ENCODE assay signal across 29 cellular contexts in the genomic region with DNA sequence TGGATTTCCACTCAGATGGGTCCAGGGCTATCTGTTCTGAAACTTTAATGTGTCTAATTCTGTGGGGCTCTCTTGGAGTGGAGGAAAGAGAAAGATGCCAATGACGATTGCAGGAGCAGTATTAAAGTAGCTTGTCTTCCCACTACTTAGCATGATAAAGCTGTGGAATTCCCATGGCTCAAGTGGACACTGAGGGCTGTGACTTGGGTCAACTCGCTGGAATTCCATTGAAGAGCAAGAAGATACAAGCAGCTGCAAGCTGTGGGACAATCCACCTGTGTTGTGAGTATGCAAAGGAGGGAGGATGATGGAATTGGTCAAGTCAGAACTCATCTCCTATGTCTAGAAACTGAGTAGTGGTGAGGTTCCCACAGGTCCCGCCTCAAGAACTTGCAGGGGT.
"Had no signal": no experiment of that assay in that cellular context is flagged by ENCODE, and none has a peak within 500 bp of the region (broad histone marks: within the 10 kb centered on the region; RNA-seq: fewer than 3 reads in every experiment).

No MANE protein-coding gene starts in this region.

- H3K9me3 Mint-ChIP-seq: stimulated activated memory B cell treated with anti-CD40 and anti-IgM and Interleukin-4, amounts not matched to agents 10 μg/mL and 1 μg/mL and 100 μg/mL, for 72 hours had no signal

- H3K27ac Mint-ChIP-seq: naive thymus-derived CD4-positive, alpha-beta T cell; natural killer cell; nephron; progenitor cell of endocrine pancreas; stimulated activated memory B cell treated with anti-CD40 and anti-IgM and Interleukin-4, amounts not matched to agents 10 μg/mL and 1 μg/mL and 100 μg/mL, for 72 hours; type B pancreatic cell had no signal

- H3K27me3 ChIP-seq: ovary, right lobe of liver, sigmoid colon, suprapubic skin, testis, tibial artery, transverse colon, upper lobe of right lung, uterus had no signal

- H3K4me3 Mint-ChIP-seq: naive thymus-derived CD4-positive, alpha-beta T cell; natural killer cell; nephron; stimulated activated memory B cell treated with anti-CD40 and anti-IgM and Interleukin-4, amounts not matched to agents 10 μg/mL and 1 μg/mL and 100 μg/mL, for 72 hours; stimulated activated naive CD8-positive, alpha-beta T cell treated with anti-CD3 and anti-CD28 coated beads, Interleukin-15, amount 100 ng/mL, for 72 hours; type B pancreatic cell had no signal

- H3K9me3 ChIP-seq: ovary, psoas muscle, right lobe of liver, sigmoid colon, suprapubic skin, testis, transverse colon, upper lobe of right lung, uterus had no signal

- FAIRE-seq: small intestine had no signal

- H3K79me2 ChIP-seq: parathyroid adenoma had no signal

- H3K36me3 ChIP-seq: ovary, right lobe of liver, sigmoid colon, suprapubic skin, tibial artery, transverse colon, upper lobe of right lung, uterus had no signal

- H2AFZ ChIP-seq: parathyroid adenoma had no signal

- H3K4me1 Mint-ChIP-seq: naive thymus-derived CD4-positive, alpha-beta T cell; natural killer cell; nephron; stimulated activated memory B cell treated with anti-CD40 and anti-IgM and Interleukin-4, amounts not matched to agents 10 μg/mL and 1 μg/mL and 100 μg/mL, for 72 hours; stimulated activated naive CD8-positive, alpha-beta T cell treated with anti-CD3 and anti-CD28 coated beads, Interleukin-15, amount 100 ng/mL, for 72 hours had no signal

- H3K27me3 Mint-ChIP-seq: progenitor cell of endocrine pancreas; stimulated activated memory B cell treated with anti-CD40 and anti-IgM and Interleukin-4, amounts not matched to agents 10 μg/mL and 1 μg/mL and 100 μg/mL, for 72 hours; stimulated activated naive CD8-positive, alpha-beta T cell treated with anti-CD3 and anti-CD28 coated beads, Interleukin-15, amount 100 ng/mL, for 72 hours had no signal

- DNase-seq: naive thymus-derived CD4-positive, alpha-beta T cell; natural killer cell; occipital lobe; ovary; posterior cingulate gyrus; psoas muscle; right cardiac atrium; right lobe of liver; sigmoid colon; small intestine; stimulated activated CD4-positive, alpha-beta T cell treated with anti-CD3 and anti-CD28 coated beads, Interleukin-15, amount 100 ng/mL, for 24 hours; stimulated activated CD4-positive, alpha-beta T cell treated with anti-CD3 and anti-CD28 coated beads, Interleukin-4, amount 100 ng/mL, for 1 hour; stimulated activated CD4-positive, alpha-beta T cell treated with anti-CD3 and anti-CD28 coated beads, Interleukin-4, amount 100 ng/mL, for 4 hours; stimulated activated CD8-positive, alpha-beta memory T cell treated with anti-CD3 and anti-CD28 coated beads, Interleukin-4, amount 100 ng/mL, for 48 hours; stimulated activated naive CD4-positive, alpha-beta T cell; stimulated activated naive CD8-positive, alpha-beta T cell treated with anti-CD3 and anti-CD28 coated beads, Interleukin-15, amount 100 ng/mL, for 72 hours; stimulated activated naive CD8-positive, alpha-beta T cell treated with anti-CD3 and anti-CD28 coated beads, Interleukin-15, Interleukin-2, amounts not matched to agents 100 U/mL and 50 U/mL, for 24 hours; substantia nigra; testis; tibial artery; transverse colon; upper lobe of right lung; uterus had no signal

- ATAC-seq: naive thymus-derived CD4-positive, alpha-beta T cell; natural killer cell; psoas muscle; right cardiac atrium; right lobe of liver; stimulated activated memory B cell treated with anti-CD40 and anti-IgM and Interleukin-4, amounts not matched to agents 10 μg/mL and 1 μg/mL and 100 μg/mL, for 72 hours; stimulated activated naive CD8-positive, alpha-beta T cell treated with anti-CD3 and anti-CD28 coated beads, Interleukin-15, amount 100 ng/mL, for 72 hours; stimulated activated naive CD8-positive, alpha-beta T cell treated with anti-CD3 and anti-CD28 coated beads, Interleukin-15, Interleukin-2, amounts not matched to agents 100 U/mL and 50 U/mL, for 24 hours; upper lobe of right lung had no signal

- H3K4me3 ChIP-seq: ovary, psoas muscle, right lobe of liver, sigmoid colon, suprapubic skin, testis, tibial artery, transverse colon, upper lobe of right lung, uterus had no signal

- H3K4me1 ChIP-seq: parathyroid adenoma, psoas muscle, right lobe of liver, sigmoid colon, suprapubic skin, testis, tibial artery, transverse colon, upper lobe of right lung, uterus had no signal

- H3K36me3 Mint-ChIP-seq: naive thymus-derived CD4-positive, alpha-beta T cell; natural killer cell; stimulated activated memory B cell treated with anti-CD40 and anti-IgM and Interleukin-4, amounts not matched to agents 10 μg/mL and 1 μg/mL and 100 μg/mL, for 72 hours; type B pancreatic cell had no signal

- H3K27ac ChIP-seq: ovary, parathyroid adenoma, psoas muscle, right lobe of liver, sigmoid colon, suprapubic skin, testis, tibial artery, transverse colon, upper lobe of right lung, uterus had no signal

- H3K9ac ChIP-seq: parathyroid adenoma had no signal
